In genomic region chr7:100190059-100190711, GRCh38 we compare ENCODE assay signal across 8 cellular contexts. TPM values are rescaled to one million over a fixed set of nuclear protein-coding genes. Genes with fewer than 3 reads are reported as not detected.
DNase-seq lines count a peak whose midpoint lies in the region; TF ChIP-seq lines count a peak whose summit lies in the region.

No MANE protein-coding gene starts in this region.

- no peaks in the 10 kb centered on the region for H3F3A ChIP-seq in neural progenitor cell (ENCODE audit: low read depth)

- H4K20me1 ChIP-seq in mammary epithelial cell (ENCODE audit: insufficient read depth, low read length) (no peaks in the 10 kb centered on the region), neural progenitor cell (ENCODE audit: low read depth) (no peaks in the 10 kb centered on the region)

- H3K4me3 Mint-ChIP-seq in activated naive CD4-positive, alpha-beta T cell treated with anti-CD3 and anti-CD28 coated beads for 36 hours = no peak overlapping the region
- no peak overlapping the region for H3K4me3 Mint-ChIP-seq in neural progenitor cell

- H3K9me3 Mint-ChIP-seq in activated naive CD4-positive, alpha-beta T cell treated with anti-CD3 and anti-CD28 coated beads for 36 hours = no peaks in the 10 kb centered on the region
- no peaks in the 10 kb centered on the region for H3K9me3 Mint-ChIP-seq in neural progenitor cell

- peak overlapping the region; percentile 80 for H3K27ac Mint-ChIP-seq in activated naive CD4-positive, alpha-beta T cell treated with anti-CD3 and anti-CD28 coated beads for 36 hours
- H3K27ac Mint-ChIP-seq in neural progenitor cell = no peak overlapping the region

- peaks cover 3% of the 10 kb centered on the region for H3K36me3 Mint-ChIP-seq in activated naive CD4-positive, alpha-beta T cell treated with anti-CD3 and anti-CD28 coated beads for 36 hours (ENCODE audit: low read depth)
- H3K36me3 Mint-ChIP-seq in neural progenitor cell = no peaks in the 10 kb centered on the region

- no peaks in the 10 kb centered on the region for H3K27me3 ChIP-seq in mammary epithelial cell (ENCODE audit: insufficient read depth, low read length)
- no peaks in the 10 kb centered on the region for H3K27me3 ChIP-seq in neural progenitor cell
- no peaks in the 10 kb centered on the region for H3K27me3 ChIP-seq in esophagus squamous epithelium

- in situ Hi-C loops in mammary epithelial cell (cut with MboI; ENCODE audit: low sequenced_read_pairs in 2 of 2) = no loop called here

- H3K27ac ChIP-seq in mammary epithelial cell (ENCODE audit: insufficient read depth, low read depth, low read length) = no peak overlapping the region
- no peak overlapping the region for H3K27ac ChIP-seq in neural progenitor cell
- H3K27ac ChIP-seq in esophagus squamous epithelium = no peak overlapping the region

- H3K4me3 ChIP-seq in mammary epithelial cell (replicated peaks in 1 of 3; ENCODE audit: insufficient read depth in 1 of 3, low read depth in 2 of 3, low read length in 3 of 3) (no peak overlapping the region), neural progenitor cell (no peak overlapping the region), esophagus squamous epithelium (no peak overlapping the region)

- no peaks in the 10 kb centered on the region for H3K27me3 Mint-ChIP-seq in activated naive CD4-positive, alpha-beta T cell treated with anti-CD3 and anti-CD28 coated beads for 36 hours (ENCODE audit: low read depth)
- H3K27me3 Mint-ChIP-seq in neural progenitor cell (ENCODE audit: insufficient read depth, low read depth) = peaks cover 6% of the 10 kb centered on the region

- 85% methylated on average over 4 of the region's 4 CpGs for WGBS in mammary epithelial cell (ENCODE audit: low coverage, missing lambda C conversion rate)
- 55 to 62% methylated on average over 4 of the region's 4 CpGs for WGBS in esophagus squamous epithelium, 2 donors

- DNase-seq in activated naive CD4-positive, alpha-beta T cell treated with anti-CD3 and anti-CD28 coated beads for 36 hours = no peak
- no peak for DNase-seq in activated naive CD4-positive, alpha-beta T cell treated with Interleukin-2 at 50 U/mL for 16 hours
- DNase-seq in MV-4-11 (lab: John Stamatoyannopoulos, UW) (peak; percentile 48), mammary epithelial cell (peak; percentile 19), neural progenitor cell (ENCODE audit: low spot score) (no peak), esophagus squamous epithelium (lab: John Stamatoyannopoulos, UW) (no peak), putamen (ENCODE audit: low spot score) (no peak), SW 1271 (lab: John Stamatoyannopoulos, UW) (no peak)

- dilution Hi-C loops in mammary epithelial cell (cut with HindIII; ENCODE audit: low sequenced_read_pairs) = loop anchor here (5.0 kb wide), 2 partner anchors 48 to 78 kb away; no protein-coding TSS in a partner anchor

- no peak overlapping the region for H2AFZ ChIP-seq in mammary epithelial cell (ENCODE audit: low read depth, low read length)
- H2AFZ ChIP-seq in neural progenitor cell (replicated peaks) = no peak overlapping the region

- H3K4me2 ChIP-seq in mammary epithelial cell (ENCODE audit: insufficient read depth, low read depth, low read length) (no peak overlapping the region), neural progenitor cell (no peak overlapping the region)

- H3K9me3 ChIP-seq in mammary epithelial cell (replicated peaks; ENCODE audit: insufficient read depth, low read length) (no peaks in the 10 kb centered on the region), neural progenitor cell (ENCODE audit: low read depth) (no peaks in the 10 kb centered on the region), esophagus squamous epithelium (no peaks in the 10 kb centered on the region)

- H3K4me1 Mint-ChIP-seq in activated naive CD4-positive, alpha-beta T cell treated with anti-CD3 and anti-CD28 coated beads for 36 hours (ENCODE audit: low read depth) = peaks cover 45% of the 10 kb centered on the region
- H3K4me1 Mint-ChIP-seq in neural progenitor cell = no peaks in the 10 kb centered on the region

- TF ChIP-seq CTCF in mammary epithelial cell (conservative IDR thresholded peaks at IDR 0.05 in 1 of 2, IDR thresholded peaks at IDR 0.05 in 1 of 2; ENCODE audit: extremely low read depth in 1 of 2, insufficient read depth in 1 of 2, low read depth in 1 of 2, low read length in 2 of 2) (peak; percentile 6 to 11), neural progenitor cell (IDR thresholded peaks at IDR 0.05) (peak; percentile 28), esophagus squamous epithelium (IDR thresholded peaks at IDR 0.05) (peak in 2 of 6 experiments; percentile 20 to 27)

- BruUV-seq in mammary epithelial cell (replicated peaks; lab: Mats Ljungman, UMichigan) = no TSS peak

- H3K36me3 ChIP-seq in mammary epithelial cell (ENCODE audit: insufficient read depth, low read length) (no peaks in the 10 kb centered on the region), neural progenitor cell (no peaks in the 10 kb centered on the region), esophagus squamous epithelium (no peaks in the 10 kb centered on the region)

- intact Hi-C loops in activated naive CD4-positive, alpha-beta T cell treated with anti-CD3 and anti-CD28 coated beads for 36 hours (cut with micrococcal nuclease) = loop anchor here (1.0 kb wide), 4 partner anchors 19 to 217 kb away; partner anchors contain the start of gene LAMTOR4
- intact Hi-C loops in mammary epithelial cell (cut with micrococcal nuclease) (loop anchor here (2.0 kb wide), 1 partner anchor 27 kb away; no protein-coding TSS in a partner anchor), esophagus squamous epithelium (cut with DNase I) (no loop called here)

- no peak for TF ChIP-seq POLR2A in esophagus squamous epithelium (IDR thresholded peaks at IDR 0.05)

- H3K79me2 ChIP-seq in mammary epithelial cell (ENCODE audit: insufficient read depth, low read length) (no peaks in the 10 kb centered on the region), neural progenitor cell (ENCODE audit: low read depth) (no peaks in the 10 kb centered on the region)

- H3K9ac ChIP-seq in mammary epithelial cell (ENCODE audit: insufficient read depth, low read length) (no peak overlapping the region), neural progenitor cell (no peak overlapping the region)

- CTCF ChIA-PET in activated naive CD4-positive, alpha-beta T cell treated with anti-CD3 and anti-CD28 coated beads for 36 hours (lab: Charles Lee) = interaction anchor here (0.5 to 3.9 kb wide), 16 partner anchors 8 to 217 kb away, joined by 3 to 39 read pairs (median 4); partner anchors contain the start of genes GPC2 and STAG3
- CTCF ChIA-PET in mammary epithelial cell (lab: Charles Lee; ENCODE audit: low non-redundant PET) = interaction anchor here (0.6 to 0.7 kb wide), 2 partner anchors 27 to 165 kb away, joined by 3 to 10 read pairs; no protein-coding TSS in a partner anchor

- H3K4me1 ChIP-seq in mammary epithelial cell (ENCODE audit: insufficient read depth, low read length) = no peaks in the 10 kb centered on the region
- peaks cover 5% of the 10 kb centered on the region for H3K4me1 ChIP-seq in neural progenitor cell
- H3K4me1 ChIP-seq in esophagus squamous epithelium = peaks cover 0 to 13% (median 0%) of the 10 kb centered on the region in 3 donors

RNA-seq across cellular contexts. Expression of gene STAG3, which starts 12.5 kb away (rescaled TPM):
- total RNA-seq in activated naive CD4-positive, alpha-beta T cell treated with anti-CD3 and anti-CD28 coated beads for 36 hours = 10 to 100 TPM; 38.4 to 41.0 TPM
- total RNA-seq in mammary epithelial cell (1 to 10 TPM in 1 of 2 donors, under 1 TPM in 1; 0.33 to 2.7 TPM), neural progenitor cell (ENCODE audit: low replicate concordance) (0.58 and 1.2 TPM in 2 replicates), esophagus squamous epithelium (under 1 TPM in 2 of 4 donors, not detected in 2; 0.40 to 0.95 TPM)
- polyA plus RNA-seq in mammary epithelial cell = 0.34 TPM
- polyA minus RNA-seq in mammary epithelial cell = not detected

RNA-seq across cellular contexts. Expression of gene GPC2, which starts 13.0 kb away (rescaled TPM):
- 1 to 10 TPM; 7.6 to 9.5 TPM for total RNA-seq in activated naive CD4-positive, alpha-beta T cell treated with anti-CD3 and anti-CD28 coated beads for 36 hours
- 1 to 10 TPM; 4.0 to 6.4 TPM for total RNA-seq in mammary epithelial cell
- polyA plus RNA-seq in mammary epithelial cell = 0.53 TPM
- 0.88 TPM for polyA minus RNA-seq in mammary epithelial cell
- 17.0 and 61.0 TPM in 2 replicates for total RNA-seq in neural progenitor cell (ENCODE audit: low replicate concordance)
- 1 to 10 TPM in 1 of 4 donors, under 1 TPM in 2, not detected in 1; 0.57 to 1.4 (median 0.83) TPM for total RNA-seq in esophagus squamous epithelium

RNA-seq across cellular contexts. Expression of gene GAL3ST4, which starts 21.8 kb away (rescaled TPM):
- total RNA-seq in activated naive CD4-positive, alpha-beta T cell treated with anti-CD3 and anti-CD28 coated beads for 36 hours = 1 to 10 TPM; 6.2 to 6.5 TPM
- total RNA-seq in mammary epithelial cell = 10 to 100 TPM in 1 of 2 donors, 1 to 10 TPM in 1; 2.0 to 10.6 TPM
- 5.9 TPM for polyA plus RNA-seq in mammary epithelial cell
- polyA minus RNA-seq in mammary epithelial cell = 2.6 TPM
- total RNA-seq in neural progenitor cell (ENCODE audit: low replicate concordance) = 0.90 and 2.5 TPM in 2 replicates
- total RNA-seq in esophagus squamous epithelium = 1 to 10 TPM; 2.5 to 7.5 (median 5.3) TPM

RNA-seq across cellular contexts. Expression of gene PVRIG, which starts 29.6 kb away (rescaled TPM):
- 10 to 100 TPM; 22.7 to 22.8 TPM for total RNA-seq in activated naive CD4-positive, alpha-beta T cell treated with anti-CD3 and anti-CD28 coated beads for 36 hours
- not detected for total RNA-seq in mammary epithelial cell
- polyA plus RNA-seq in mammary epithelial cell = not detected
- polyA minus RNA-seq in mammary epithelial cell = not detected
- total RNA-seq in neural progenitor cell (ENCODE audit: low replicate concordance) = not detected in 2 replicates
- total RNA-seq in esophagus squamous epithelium = under 1 TPM; 0.26 to 0.99 (median 0.67) TPM

RNA-seq across cellular contexts. Expression of gene TRAPPC14, which starts 31.7 kb away (rescaled TPM):
- 10 to 100 TPM; 21.2 to 21.6 TPM for total RNA-seq in activated naive CD4-positive, alpha-beta T cell treated with anti-CD3 and anti-CD28 coated beads for 36 hours
- total RNA-seq in mammary epithelial cell (10 to 100 TPM; 15.3 to 28.5 TPM), neural progenitor cell (ENCODE audit: low replicate concordance) (4.3 and 13.3 TPM in 2 replicates), esophagus squamous epithelium (10 to 100 TPM in 3 of 4 donors, 1 to 10 TPM in 1; 9.3 to 20.2 (median 13.1) TPM)
- 3.0 TPM for polyA plus RNA-seq in mammary epithelial cell
- 5.3 TPM for polyA minus RNA-seq in mammary epithelial cell

Comparison
In these comparisons a context has a peak if more than half of its experiments do, and no peak if none do; other contexts are left out.
1. DNase-seq: peak in MV-4-11 (single experiment) and mammary epithelial cell (single experiment); none in activated naive CD4-positive, alpha-beta T cell treated with anti-CD3 and anti-CD28 coated beads for 36 hours (single experiment), activated naive CD4-positive, alpha-beta T cell treated with Interleukin-2 at 50 U/mL for 16 hours (single experiment), neural progenitor cell (single experiment), esophagus squamous epithelium (single experiment), putamen (single experiment) and SW 1271 (0 of 2).
2. RNA of gene STAG3, which starts 12.5 kb away (total RNA-seq): 38.4 to 41.0 TPM in activated naive CD4-positive, alpha-beta T cell treated with anti-CD3 and anti-CD28 coated beads for 36 hours; 0.33 to 2.7 TPM in mammary epithelial cell, 0.58 to 1.2 TPM in neural progenitor cell and 0.40 to 0.95 TPM in esophagus squamous epithelium; every median in the first group is over 10 times any median in the second.